12 cellular contexts compared by ENCODE assay signal in genomic region chr10:60314306-60314940, GRCh38.
DNase-seq lines count a peak whose midpoint lies in the region; ATAC-seq, FAIRE-seq and TF ChIP-seq lines count a peak whose summit lies in the region.
"Had no signal": no experiment of that assay in that cellular context is flagged by ENCODE, and none has a peak within 500 bp of the region (broad histone marks: within the 10 kb centered on the region; RNA-seq: fewer than 3 reads in every experiment).

No MANE protein-coding gene starts in this region.

- FAIRE-seq in endothelial cell of umbilical vein (lab: Jason Lieb, UNC) = peak; percentile 77
- FAIRE-seq: small intestine had no signal

- no peak for TF ChIP-seq POLR2A in endothelial cell of umbilical vein (IDR thresholded peaks at IDR 0.05; ENCODE audit: low read depth, low read length)

- H3K4me3 ChIP-seq in endothelial cell of umbilical vein (replicated peaks in 1 of 3; ENCODE audit: insufficient read depth in 1 of 3, low read depth in 1 of 3, low read length in 3 of 3) (peak overlapping the region in 1 of 3 experiments; percentile 8), retinal pigment epithelial cell (ENCODE audit: low read length) (no peak overlapping the region)
- H3K4me3 ChIP-seq: ascending aorta, BLaER1 had no signal

- intact Hi-C loops in activated CD4-positive, alpha-beta T cell treated with anti-CD3 and anti-CD28 coated beads, Interleukin-2, amount 10 ng/mL, durations not matched to agents 24 days and 14 days (cut with micrococcal nuclease) = no loop called here
- intact Hi-C loops in endothelial cell of umbilical vein (cut with micrococcal nuclease) = loop anchor here (1.0 to 2.0 kb wide), 4 partner anchors 9 to 111 kb away; no protein-coding TSS in a partner anchor

- no peaks in the 10 kb centered on the region for H3K9me3 ChIP-seq in endothelial cell of umbilical vein (replicated peaks; ENCODE audit: control insufficient read depth, insufficient read depth, low read length)
- H3K9me3 ChIP-seq: ascending aorta, BLaER1 had no signal

- dilution Hi-C loops in endothelial cell of umbilical vein (cut with MboI; ENCODE audit: extremely low pct_ligation_motif_present, low sequenced_read_pairs) = no loop called here

- H3K27me3 ChIP-seq in endothelial cell of umbilical vein (ENCODE audit: control insufficient read depth in 2 of 2, insufficient read depth in 2 of 2, low read length in 2 of 2) = no peaks in the 10 kb centered on the region
- H3K27me3 ChIP-seq: ascending aorta, BLaER1 had no signal

- CTCF ChIA-PET in endothelial cell of umbilical vein (lab: Charles Lee) = interaction anchor here (1.2 to 3.9 kb wide), 9 partner anchors 13 to 114 kb away, joined by 3 to 16 read pairs (median 7); no protein-coding TSS in a partner anchor

- BruUV-seq in endothelial cell of umbilical vein (replicated peaks; lab: Mats Ljungman, UMichigan) = no TSS peak

- peak; percentile 16 for DNase-seq in activated CD4-positive, alpha-beta T cell treated with anti-CD3 and anti-CD28 coated beads for 48 hours
- no peak for DNase-seq in activated CD4-positive, alpha-beta T cell treated with anti-CD3 and anti-CD28 coated beads, Interleukin-2, amount 10 ng/mL, durations not matched to agents 24 days and 14 days
- DNase-seq in NCI-H69 (lab: John Stamatoyannopoulos, UW) = peak; percentile 82
- DNase-seq in endothelial cell of umbilical vein (ENCODE audit: low read depth, low spot score) = peak; percentile 88
- peak; percentile 58 for DNase-seq in retinal pigment epithelial cell (ENCODE audit: low read depth)
- no peak for DNase-seq in NCI-H510A (lab: John Stamatoyannopoulos, UW)
- DNase-seq in NK-92 (lab: John Stamatoyannopoulos, UW; ENCODE audit: unreplicated experiment) = no peak
- DNase-seq in activated naive CD8-positive, alpha-beta T cell treated with anti-CD3 and anti-CD28 coated beads, Interleukin-2, amount 50 U/mL, for 24 hours = no peak
- DNase-seq: NCI-H2171, small intestine had no signal

- no peak overlapping the region for H3K4me3 Mint-ChIP-seq in activated CD4-positive, alpha-beta T cell treated with anti-CD3 and anti-CD28 coated beads, Interleukin-2, amount 10 ng/mL, durations not matched to agents 24 days and 14 days
- no peak overlapping the region for H3K4me3 Mint-ChIP-seq in activated naive CD8-positive, alpha-beta T cell treated with anti-CD3 and anti-CD28 coated beads, Interleukin-2, amount 50 U/mL, for 24 hours

- H3K27me3 Mint-ChIP-seq in activated CD4-positive, alpha-beta T cell treated with anti-CD3 and anti-CD28 coated beads, Interleukin-2, amount 10 ng/mL, durations not matched to agents 24 days and 14 days = no peaks in the 10 kb centered on the region
- no peaks in the 10 kb centered on the region for H3K27me3 Mint-ChIP-seq in activated naive CD8-positive, alpha-beta T cell treated with anti-CD3 and anti-CD28 coated beads, Interleukin-2, amount 50 U/mL, for 24 hours

- H3K36me3 ChIP-seq in endothelial cell of umbilical vein (ENCODE audit: control insufficient read depth in 2 of 2, extremely low read depth in 1 of 2, insufficient read depth in 2 of 2, low read length in 2 of 2) = no peaks in the 10 kb centered on the region
- H3K36me3 ChIP-seq: ascending aorta, BLaER1 had no signal

- peak overlapping the region; percentile 58 for H3K9ac ChIP-seq in endothelial cell of umbilical vein (replicated peaks; ENCODE audit: extremely low read depth, insufficient read depth, low read length)
- H3K9ac ChIP-seq: BLaER1 had no signal

- H3K9me1 ChIP-seq in endothelial cell of umbilical vein (replicated peaks; ENCODE audit: control insufficient read depth, extremely low read depth, insufficient read depth, low read length) = no peaks in the 10 kb centered on the region

- peak overlapping the region; percentile 43 for H2AFZ ChIP-seq in endothelial cell of umbilical vein (ENCODE audit: low read depth, low read length)

- H3K27ac ChIP-seq in endothelial cell of umbilical vein (ENCODE audit: insufficient read depth, low read depth, low read length) = peak overlapping the region; percentile 94
- H3K27ac ChIP-seq: ascending aorta, BLaER1 had no signal

- H3K36me3 Mint-ChIP-seq in activated CD4-positive, alpha-beta T cell treated with anti-CD3 and anti-CD28 coated beads, Interleukin-2, amount 10 ng/mL, durations not matched to agents 24 days and 14 days (ENCODE audit: low read depth) = no peaks in the 10 kb centered on the region
- no peaks in the 10 kb centered on the region for H3K36me3 Mint-ChIP-seq in activated naive CD8-positive, alpha-beta T cell treated with anti-CD3 and anti-CD28 coated beads, Interleukin-2, amount 50 U/mL, for 24 hours (ENCODE audit: low read depth)

- POLR2A ChIA-PET in endothelial cell of umbilical vein (lab: Charles Lee) = no interaction called here

- H3K4me1 ChIP-seq in endothelial cell of umbilical vein (ENCODE audit: control insufficient read depth, extremely low read depth, insufficient read depth, low read length) = peaks cover 39% of the 10 kb centered on the region
- H3K4me1 ChIP-seq: ascending aorta, BLaER1 had no signal

- no peaks in the 10 kb centered on the region for H3K79me2 ChIP-seq in endothelial cell of umbilical vein (ENCODE audit: control insufficient read depth, insufficient read depth, low read length)

- no peaks in the 10 kb centered on the region for H3K9me3 Mint-ChIP-seq in activated CD4-positive, alpha-beta T cell treated with anti-CD3 and anti-CD28 coated beads, Interleukin-2, amount 10 ng/mL, durations not matched to agents 24 days and 14 days
- H3K9me3 Mint-ChIP-seq in activated naive CD8-positive, alpha-beta T cell treated with anti-CD3 and anti-CD28 coated beads, Interleukin-2, amount 50 U/mL, for 24 hours = no peaks in the 10 kb centered on the region

- H3K4me1 Mint-ChIP-seq in activated CD4-positive, alpha-beta T cell treated with anti-CD3 and anti-CD28 coated beads, Interleukin-2, amount 10 ng/mL, durations not matched to agents 24 days and 14 days = peaks cover 17% of the 10 kb centered on the region
- peaks cover 12% of the 10 kb centered on the region for H3K4me1 Mint-ChIP-seq in activated naive CD8-positive, alpha-beta T cell treated with anti-CD3 and anti-CD28 coated beads, Interleukin-2, amount 50 U/mL, for 24 hours

- ATAC-seq in activated naive CD8-positive, alpha-beta T cell treated with anti-CD3 and anti-CD28 coated beads, Interleukin-2, amount 50 U/mL, for 24 hours = no peak

- no peak for TF ChIP-seq CTCF in endothelial cell of umbilical vein (IDR thresholded peaks at IDR 0.05; ENCODE audit: extremely low read depth in 1 of 2, insufficient read depth in 1 of 2, low read depth in 1 of 2, low read length in 2 of 2)
- no peak for TF ChIP-seq CTCF in retinal pigment epithelial cell (conservative IDR thresholded peaks at IDR 0.05; ENCODE audit: low read depth, low read length)

- peak overlapping the region; percentile 93 for H3K4me2 ChIP-seq in endothelial cell of umbilical vein (ENCODE audit: insufficient read depth, low read length)
- H3K4me2 ChIP-seq: BLaER1 had no signal

- H3K27ac Mint-ChIP-seq in activated CD4-positive, alpha-beta T cell treated with anti-CD3 and anti-CD28 coated beads, Interleukin-2, amount 10 ng/mL, durations not matched to agents 24 days and 14 days = no peak overlapping the region
- H3K27ac Mint-ChIP-seq in activated naive CD8-positive, alpha-beta T cell treated with anti-CD3 and anti-CD28 coated beads, Interleukin-2, amount 50 U/mL, for 24 hours = no peak overlapping the region

- no peaks in the 10 kb centered on the region for H4K20me1 ChIP-seq in endothelial cell of umbilical vein (replicated peaks; ENCODE audit: control insufficient read depth, extremely low read depth, insufficient read depth, low read length)
- H4K20me1 ChIP-seq: BLaER1 had no signal

TF ChIP-seq in endothelial cell of umbilical vein, 7 proteins besides CTCF, POLR2A, EP300 and RAD21:
- TF ChIP-seq POLR2AphosphoS5 (IDR thresholded peaks at IDR 0.05; ENCODE audit: insufficient read depth, low read depth, low read length) (peak; percentile 49), GATA2 (IDR thresholded peaks at IDR 0.05; ENCODE audit: insufficient read depth, insufficient read length, low read depth, low read length) (peak; percentile 43), MYC (IDR thresholded peaks at IDR 0.05; ENCODE audit: low read depth, low read length) (no peak), FOS (IDR thresholded peaks at IDR 0.05; ENCODE audit: borderline replicate concordance, insufficient read depth, low read length) (peak; percentile 96), EZH2 (IDR thresholded peaks at IDR 0.05; ENCODE audit: borderline replicate concordance, low read depth, low read length, severe bottlenecking) (no peak), MAX (IDR thresholded peaks at IDR 0.05; ENCODE audit: insufficient read depth, insufficient read length) (no peak), JUN (IDR thresholded peaks at IDR 0.05; ENCODE audit: borderline replicate concordance, insufficient read depth, insufficient read length, low read depth) (peak; percentile 98)

Comparison
In these comparisons a context has a peak if more than half of its experiments do, and no peak if none do; other contexts are left out.
1. DNase-seq: peak in activated CD4-positive, alpha-beta T cell treated with anti-CD3 and anti-CD28 coated beads for 48 hours (single experiment), NCI-H69 (single experiment), endothelial cell of umbilical vein (single experiment) and retinal pigment epithelial cell (single experiment); none in activated CD4-positive, alpha-beta T cell treated with anti-CD3 and anti-CD28 coated beads, Interleukin-2, amount 10 ng/mL, durations not matched to agents 24 days and 14 days (single experiment), NCI-H510A (single experiment), NK-92 (single experiment) and activated naive CD8-positive, alpha-beta T cell treated with anti-CD3 and anti-CD28 coated beads, Interleukin-2, amount 50 U/mL, for 24 hours (single experiment).